In genomic region chr7:6624246-6624611, GRCh38 we compare ENCODE assay signal across 18 cellular contexts. TPM values are rescaled to one million over a fixed set of nuclear protein-coding genes. Genes with fewer than 3 reads are reported as not detected.
DNase-seq lines count a peak whose midpoint lies in the region; ATAC-seq and TF ChIP-seq lines count a peak whose summit lies in the region.
"Had no signal": no experiment of that assay in that cellular context is flagged by ENCODE, and none has a peak within 500 bp of the region (broad histone marks: within the 10 kb centered on the region; RNA-seq: fewer than 3 reads in every experiment).

No MANE protein-coding gene starts in this region.

- no peaks in the 10 kb centered on the region for H3K9me3 Mint-ChIP-seq in activated naive CD4-positive, alpha-beta T cell treated with anti-CD3 and anti-CD28 coated beads, Interleukin-2, amount 50 U/mL, for 24 hours
- no peaks in the 10 kb centered on the region for H3K9me3 Mint-ChIP-seq in central memory CD8-positive, alpha-beta T cell
- H3K9me3 Mint-ChIP-seq in progenitor cell of endocrine pancreas (ENCODE audit: low read depth) (no peaks in the 10 kb centered on the region), WTC11 (no peaks in the 10 kb centered on the region)
- H3K9me3 Mint-ChIP-seq: mesothelial cell of epicardium had no signal

- H2AFZ ChIP-seq in OCI-LY7 (ENCODE audit: low read length): peak overlapping the region; percentile 93

- H3K4me1 ChIP-seq in OCI-LY7 (ENCODE audit: insufficient read depth, low read length, poor library complexity, severe bottlenecking): peaks cover 41% of the 10 kb centered on the region
- H3K4me1 ChIP-seq: body of pancreas, colonic mucosa had no signal

- POLR2A ChIA-PET in OCI-LY7 (lab: Charles Lee): interaction anchor here (0.5 to 1.2 kb wide), 2 partner anchors 33 to 1379 kb away, joined by 3 read pairs; no protein-coding TSS in a partner anchor
- POLR2A ChIA-PET in WTC11 (lab: Charles Lee): no interaction called here

- no peaks in the 10 kb centered on the region for H3K36me3 ChIP-seq in OCI-LY7 (ENCODE audit: insufficient read depth, low read length)
- H3K36me3 ChIP-seq: colonic mucosa had no signal

- H3K36me3 Mint-ChIP-seq in activated naive CD4-positive, alpha-beta T cell treated with anti-CD3 and anti-CD28 coated beads, Interleukin-2, amount 50 U/mL, for 24 hours: no peaks in the 10 kb centered on the region
- H3K36me3 Mint-ChIP-seq in central memory CD8-positive, alpha-beta T cell (ENCODE audit: insufficient read depth): peaks cover 3% of the 10 kb centered on the region
- H3K36me3 Mint-ChIP-seq in progenitor cell of endocrine pancreas (ENCODE audit: insufficient read depth) (peaks cover 12% of the 10 kb centered on the region), WTC11 (peaks cover 14% of the 10 kb centered on the region)

- H3K9me3 ChIP-seq in OCI-LY7 (ENCODE audit: low read length): no peaks in the 10 kb centered on the region
- H3K9me3 ChIP-seq: body of pancreas, colonic mucosa, stomach had no signal

- H3K4me3 Mint-ChIP-seq in activated naive CD4-positive, alpha-beta T cell treated with anti-CD3 and anti-CD28 coated beads, Interleukin-2, amount 50 U/mL, for 24 hours: peak overlapping the region; percentile 66
- H3K4me3 Mint-ChIP-seq in central memory CD8-positive, alpha-beta T cell: peak overlapping the region; percentile 79
- H3K4me3 Mint-ChIP-seq in progenitor cell of endocrine pancreas (ENCODE audit: low read depth): no peak overlapping the region
- H3K4me3 Mint-ChIP-seq in WTC11: no peak overlapping the region
- H3K4me3 Mint-ChIP-seq: mesothelial cell of epicardium had no signal

- H3K9me2 ChIP-seq in OCI-LY7 (ENCODE audit: insufficient read depth, low read length): no peaks in the 10 kb centered on the region

- no peak for DNase-seq in activated naive CD4-positive, alpha-beta T cell (lab: John Stamatoyannopoulos, UW)
- DNase-seq in OCI-LY7 (ENCODE audit: low spot score) (no peak), progenitor cell of endocrine pancreas (ENCODE audit: low spot score, unreplicated experiment) (no peak), WTC11 (ENCODE audit: low spot score) (no peak)
- DNase-seq in central memory CD8-positive, alpha-beta T cell (ENCODE audit: low spot score in 2 of 2): no peak
- DNase-seq: body of pancreas, colonic mucosa, foreskin fibroblast, GF-D8, NCI-H524, OCI-M1, SHP77 treated with DMSO at 0.1 percent for 48 hours, stomach, T1000 had no signal

- peak overlapping the region; percentile 40 for H3K27ac ChIP-seq in OCI-LY7 (ENCODE audit: low read depth, low read length, poor library complexity, severe bottlenecking)
- H3K27ac ChIP-seq: body of pancreas, colonic mucosa, stomach had no signal

- H4K20me1 ChIP-seq in OCI-LY7 (ENCODE audit: insufficient read depth, low read length): no peaks in the 10 kb centered on the region

- peak overlapping the region; percentile 13 for H3K4me3 ChIP-seq in OCI-LY7 (ENCODE audit: low read depth, low read length, poor library complexity, severe bottlenecking)
- H3K4me3 ChIP-seq: body of pancreas, colonic mucosa, stomach had no signal

- TF ChIP-seq CTCF in OCI-LY7 (conservative IDR thresholded peaks at IDR 0.05; ENCODE audit: low read length): no peak
- no peak for TF ChIP-seq CTCF in progenitor cell of endocrine pancreas (IDR thresholded peaks at IDR 0.05; ENCODE audit: unreplicated experiment)
- no peak for TF ChIP-seq CTCF in WTC11 (IDR thresholded peaks at IDR 0.05)

- no peaks in the 10 kb centered on the region for H3K27me3 Mint-ChIP-seq in activated naive CD4-positive, alpha-beta T cell treated with anti-CD3 and anti-CD28 coated beads, Interleukin-2, amount 50 U/mL, for 24 hours
- no peaks in the 10 kb centered on the region for H3K27me3 Mint-ChIP-seq in central memory CD8-positive, alpha-beta T cell
- no peaks in the 10 kb centered on the region for H3K27me3 Mint-ChIP-seq in progenitor cell of endocrine pancreas
- no peaks in the 10 kb centered on the region for H3K27me3 Mint-ChIP-seq in WTC11 (ENCODE audit: low read depth)

- intact Hi-C loops in OCI-LY7 (cut with micrococcal nuclease; ENCODE audit: unreplicated experiment): no loop called here

- CTCF ChIA-PET in OCI-LY7 (lab: Charles Lee; ENCODE audit: unreplicated experiment): no interaction called here
- CTCF ChIA-PET in WTC11 (lab: Charles Lee): no interaction called here

- BruUV-seq in OCI-LY7 (replicated peaks; lab: Mats Ljungman, UMichigan): no TSS peak

- H3K27ac Mint-ChIP-seq in activated naive CD4-positive, alpha-beta T cell treated with anti-CD3 and anti-CD28 coated beads, Interleukin-2, amount 50 U/mL, for 24 hours: peak overlapping the region; percentile 74
- H3K27ac Mint-ChIP-seq in central memory CD8-positive, alpha-beta T cell (ENCODE audit: low read depth): peak overlapping the region; percentile 94
- no peak overlapping the region for H3K27ac Mint-ChIP-seq in progenitor cell of endocrine pancreas
- H3K27ac Mint-ChIP-seq in WTC11: no peak overlapping the region
- H3K27ac Mint-ChIP-seq: mesothelial cell of epicardium had no signal

- peak overlapping the region; percentile 36 for H3K4me2 ChIP-seq in OCI-LY7 (ENCODE audit: low read length)

- H3K79me2 ChIP-seq in OCI-LY7 (ENCODE audit: insufficient read depth, low read depth, low read length): no peaks in the 10 kb centered on the region

- no peak for ATAC-seq in central memory CD8-positive, alpha-beta T cell (replicated peaks; ENCODE audit: extremely low read depth, poor library complexity, severe bottlenecking)
- ATAC-seq in HG02623 (IDR thresholded peaks at IDR 0.05; ENCODE audit: unreplicated experiment): no peak
- no peak for ATAC-seq in WTC11
- ATAC-seq in HG02798 (IDR thresholded peaks at IDR 0.05; ENCODE audit: poor library complexity, unreplicated experiment): no peak
- ATAC-seq: body of pancreas had no signal

- peaks cover 45% of the 10 kb centered on the region for H3K4me1 Mint-ChIP-seq in activated naive CD4-positive, alpha-beta T cell treated with anti-CD3 and anti-CD28 coated beads, Interleukin-2, amount 50 U/mL, for 24 hours
- H3K4me1 Mint-ChIP-seq in central memory CD8-positive, alpha-beta T cell: peaks cover 43% of the 10 kb centered on the region
- H3K4me1 Mint-ChIP-seq in progenitor cell of endocrine pancreas (ENCODE audit: low read depth) (no peaks in the 10 kb centered on the region), WTC11 (no peaks in the 10 kb centered on the region)
- H3K4me1 Mint-ChIP-seq: mesothelial cell of epicardium had no signal

TF ChIP-seq in WTC11, 78 proteins besides CTCF, POLR2A, EP300 and RAD21 (continues in another document):
- no peak for TF ChIP-seq NFE2L1 (CRISPR knock-in tag; IDR thresholded peaks at IDR 0.05)
- no peak for TF ChIP-seq FOXK1 (CRISPR knock-in tag; IDR thresholded peaks at IDR 0.05)
- no peak for TF ChIP-seq FOXP4 (CRISPR knock-in tag; IDR thresholded peaks at IDR 0.05)
- no peak for TF ChIP-seq CREB1 (CRISPR knock-in tag; IDR thresholded peaks at IDR 0.05)
- no peak for TF ChIP-seq ZNF671 (CRISPR knock-in tag; IDR thresholded peaks at IDR 0.05)
- TF ChIP-seq ERG (CRISPR knock-in tag; IDR thresholded peaks at IDR 0.05): no peak
- TF ChIP-seq RELA (CRISPR knock-in tag; IDR thresholded peaks at IDR 0.05; ENCODE audit: borderline replicate concordance): no peak

RNA-seq across cellular contexts. Expression of gene ZNF853, which starts 8.8 kb away (rescaled TPM):
- 0.60 and 0.77 TPM in 2 replicates for total RNA-seq in OCI-LY7 (2014; rRNA removed; shearing (Covaris generic))
- total RNA-seq in OCI-LY7 (2022) (0.48 and 0.55 TPM in 2 replicates), progenitor cell of endocrine pancreas (13.7 and 14.3 TPM in 2 replicates), WTC11 (2021) (7.7 to 8.0 TPM (median 8.0 TPM) in 3 replicates)

RNA-seq across cellular contexts. Expression of gene ZNF316, which starts 12.9 kb away (rescaled TPM):
- 17.1 and 18.1 TPM in 2 replicates for total RNA-seq in OCI-LY7 (2014; rRNA removed; shearing (Covaris generic))
- total RNA-seq in OCI-LY7 (2022) (34.2 and 37.5 TPM in 2 replicates), progenitor cell of endocrine pancreas (59.6 and 59.7 TPM in 2 replicates), WTC11 (2021) (15.1 to 19.9 TPM (median 18.8 TPM) in 3 replicates)

RNA-seq across cellular contexts. Expression of gene INTS15, which starts 34.4 kb away (rescaled TPM):
- 27.2 and 33.0 TPM in 2 replicates for total RNA-seq in OCI-LY7 (2014; rRNA removed; shearing (Covaris generic))
- total RNA-seq in OCI-LY7 (2022): 38.8 and 40.9 TPM in 2 replicates
- 48.6 and 57.1 TPM in 2 replicates for total RNA-seq in progenitor cell of endocrine pancreas
- 25.6 to 28.2 TPM (median 27.6 TPM) in 3 replicates for total RNA-seq in WTC11 (2021)

RNA-seq across cellular contexts. Expression of gene ZDHHC4, which starts 47.0 kb away (rescaled TPM):
- 60.7 and 76.4 TPM in 2 replicates for total RNA-seq in OCI-LY7 (2014; rRNA removed; shearing (Covaris generic))
- total RNA-seq in OCI-LY7 (2022) (92.7 and 110 TPM in 2 replicates), progenitor cell of endocrine pancreas (83.4 and 86.5 TPM in 2 replicates), WTC11 (2021) (37.7 to 48.2 TPM (median 46.4 TPM) in 3 replicates)

Comparison
In these comparisons a context has a peak if more than half of its experiments do, and no peak if none do; other contexts are left out.
1. H3K27ac Mint-ChIP-seq: peak in activated naive CD4-positive, alpha-beta T cell treated with anti-CD3 and anti-CD28 coated beads, Interleukin-2, amount 50 U/mL, for 24 hours (single experiment) and central memory CD8-positive, alpha-beta T cell (single experiment); none in progenitor cell of endocrine pancreas (single experiment) and WTC11 (single experiment).
2. H3K4me3 Mint-ChIP-seq: peak in activated naive CD4-positive, alpha-beta T cell treated with anti-CD3 and anti-CD28 coated beads, Interleukin-2, amount 50 U/mL, for 24 hours (single experiment) and central memory CD8-positive, alpha-beta T cell (single experiment); none in progenitor cell of endocrine pancreas (single experiment) and WTC11 (single experiment).